In genomic region chr1:108691128-108691885, GRCh38 we compare ENCODE assay signal across 8 cellular contexts. TPM values are rescaled to one million over a fixed set of nuclear protein-coding genes. Genes with fewer than 3 reads are reported as not detected.
A peak's percentile ranks its signal among the peaks of the same experiment; 100 is the strongest.
DNase-seq lines count a peak whose midpoint lies in the region; ATAC-seq and TF ChIP-seq lines count a peak whose summit lies in the region.

No MANE protein-coding gene starts in this region.

- TF ChIP-seq POLR2A in vagina (IDR thresholded peaks at IDR 0.05), result no peak

- no peaks in the 10 kb centered on the region for H3K9me3 ChIP-seq in lung (ENCODE audit: control insufficient read depth in 2 of 2, insufficient read depth in 1 of 2, low read length in 1 of 2)
- no peaks in the 10 kb centered on the region for H3K9me3 ChIP-seq in vagina

- 18 to 19% methylated on average over 11 of the region's 11 CpGs for WGBS in lung, 2 donors

- ATAC-seq in GM18517 (IDR thresholded peaks at IDR 0.05; ENCODE audit: unreplicated experiment) (peak; percentile 2), HG03521 (IDR thresholded peaks at IDR 0.05; ENCODE audit: unreplicated experiment) (peak; percentile 1), lung (ENCODE audit: insufficient read depth, low FRiP score) (no peak), GM21825 (IDR thresholded peaks at IDR 0.05; ENCODE audit: unreplicated experiment) (no peak)

- H3K4me1 ChIP-seq in lung (ENCODE audit: control insufficient read depth in 2 of 2, insufficient read depth in 2 of 2, low read length in 2 of 2) (peaks cover 1 to 4% of the 10 kb centered on the region in 2 donors), vagina (peaks cover 39% of the 10 kb centered on the region)

- H3K4me3 Mint-ChIP-seq in MCF 10A (ENCODE audit: unreplicated experiment), result peak overlapping the region; percentile 100

- peaks cover 26% of the 10 kb centered on the region for H3K4me1 Mint-ChIP-seq in MCF 10A (ENCODE audit: insufficient read depth, unreplicated experiment)

- H3K27me3 ChIP-seq in lung (ENCODE audit: control insufficient read depth, insufficient read depth) (no peaks in the 10 kb centered on the region), vagina (no peaks in the 10 kb centered on the region)

- BruUV-seq in MCF 10A (replicated peaks; lab: Mats Ljungman, UMichigan), result TSS peak; percentile 82

- no peaks in the 10 kb centered on the region for H3K9me3 Mint-ChIP-seq in MCF 10A (ENCODE audit: unreplicated experiment)

- CTCF ChIA-PET in MCF 10A (lab: Yijun Ruan, JAX), result interaction anchor here (0.5 to 1.8 kb wide), 11 partner anchors 7 to 514 kb away, joined by 3 to 6 read pairs (median 3); no protein-coding TSS in a partner anchor

- DNase-seq in MCF 10A (ENCODE audit: unreplicated experiment) (no peak), lung (ENCODE audit: low spot score) (no peak), vagina (ENCODE audit: extremely low spot score in 2 of 2) (no peak), HuH-7 (ENCODE audit: low spot score) (no peak), RPMI8226 (no peak)

- H3K36me3 ChIP-seq in lung (ENCODE audit: control insufficient read depth in 2 of 2, insufficient read depth in 2 of 2, low read length in 2 of 2) (no peaks in the 10 kb centered on the region), vagina (peaks cover 0 to 8% of the 10 kb centered on the region in 2 donors)

- H3K27me3 Mint-ChIP-seq in MCF 10A (ENCODE audit: insufficient read depth, unreplicated experiment), result no peaks in the 10 kb centered on the region

- TF ChIP-seq CTCF in MCF 10A (IDR thresholded peaks at IDR 0.05; ENCODE audit: unreplicated experiment), result no peak
- no peak for TF ChIP-seq CTCF in lung (IDR thresholded peaks at IDR 0.05; ENCODE audit: control extremely low read depth, extremely low read depth)
- no peak for TF ChIP-seq CTCF in vagina (IDR thresholded peaks at IDR 0.05)

- intact Hi-C loops in MCF 10A (cut with micrococcal nuclease) (no loop called here), vagina (cut with DNase I) (loop anchor here (5.0 kb wide), 1 partner anchor 126 kb away; no protein-coding TSS in a partner anchor)

- POLR2A ChIA-PET in MCF 10A (lab: Yijun Ruan, JAX), result interaction anchor here (0.5 to 6.0 kb wide), 30 partner anchors 10 to 1005 kb away, joined by 3 to 99 read pairs (median 5); partner anchors contain the start of genes CLCC1, CYB561D1, EEIG2 and SLC25A24

- H3K4me3 ChIP-seq in lung, result peak overlapping the region; percentile 90
- H3K4me3 ChIP-seq in vagina, result peak overlapping the region; percentile 73 to 90

- H3K27ac Mint-ChIP-seq in MCF 10A (ENCODE audit: low read depth, unreplicated experiment), result peak overlapping the region; percentile 99

- H3K27ac ChIP-seq in lung (ENCODE audit: low read depth in 1 of 2, low read length in 1 of 2) (peak overlapping the region; percentile 95 to 99), vagina (peak overlapping the region; percentile 92)

- H3K36me3 Mint-ChIP-seq in MCF 10A (ENCODE audit: insufficient read depth, unreplicated experiment), result peaks cover 17% of the 10 kb centered on the region

RNA-seq across cellular contexts. Expression of gene PRPF38B, which starts 0.8 kb away (rescaled TPM):
- total RNA-seq in MCF 10A (2022) (65.1 and 65.3 TPM in 2 replicates), lung (10 to 100 TPM; 27.5 to 32.1 TPM), vagina (27.0 TPM)
- polyA plus RNA-seq in lung, result 10 to 100 TPM; 26.8 to 38.3 TPM

RNA-seq across cellular contexts. Expression of gene FNDC7, which starts 21.4 kb away (rescaled TPM):
- total RNA-seq in MCF 10A (2022), result not detected in 2 replicates
- total RNA-seq in lung, result under 1 TPM; 0.06 TPM
- polyA plus RNA-seq in lung, result under 1 TPM in 1 of 2 donors, not detected in 1; 0.01 TPM
- total RNA-seq in vagina, result not detected

RNA-seq across cellular contexts. Expression of gene HENMT1, which starts 30.4 kb away (rescaled TPM):
- total RNA-seq in MCF 10A (2022) (not detected in 2 replicates), lung (1 to 10 TPM; 3.6 to 5.7 TPM), vagina (0.98 TPM)
- polyA plus RNA-seq in lung, result 1 to 10 TPM; 3.4 to 7.8 TPM

RNA-seq across cellular contexts. Expression of gene STXBP3, which starts 55.2 kb away (rescaled TPM):
- 47.4 and 58.4 TPM in 2 replicates for total RNA-seq in MCF 10A (2022)
- total RNA-seq in lung, result 10 to 100 TPM; 39.3 to 83.6 TPM
- polyA plus RNA-seq in lung, result 10 to 100 TPM; 33.6 to 40.7 TPM
- 167 TPM for total RNA-seq in vagina

Comparison
In these comparisons a context has a peak if more than half of its experiments do, and no peak if none do; other contexts are left out.
1. ATAC-seq: peak in GM18517 (single experiment) and HG03521 (single experiment); none in lung (single experiment) and GM21825 (single experiment).